In genomic region chr4:173940146-173940545, GRCh38 we compare ENCODE assay signal across 17 cellular contexts.
A peak's percentile ranks its signal among the peaks of the same experiment; 100 is the strongest.
DNase-seq lines count a peak whose midpoint lies in the region; ATAC-seq and TF ChIP-seq lines count a peak whose summit lies in the region.
"Had no signal": no experiment of that assay in that cellular context is flagged by ENCODE, and none has a peak within 500 bp of the region (broad histone marks: within the 10 kb centered on the region; RNA-seq: fewer than 3 reads in every experiment).

No MANE protein-coding gene starts in this region.

- H3K36me3 ChIP-seq in ascending aorta (no peaks in the 10 kb centered on the region), gastroesophageal sphincter (no peaks in the 10 kb centered on the region), smooth muscle cell (ENCODE audit: low read depth) (no peaks in the 10 kb centered on the region)

- H3K79me2 ChIP-seq in smooth muscle cell (ENCODE audit: low read depth) = no peaks in the 10 kb centered on the region

- no TSS peak for BruUV-seq in Calu3 (replicated peaks; lab: Mats Ljungman, UMichigan)

- TF ChIP-seq CTCF in ascending aorta (IDR thresholded peaks at IDR 0.05) (no peak), gastroesophageal sphincter (IDR thresholded peaks at IDR 0.05) (no peak), smooth muscle cell (IDR thresholded peaks at IDR 0.05; ENCODE audit: borderline replicate concordance, insufficient read depth, poor library complexity, severe bottlenecking) (no peak), Calu3 (IDR thresholded peaks at IDR 0.05; ENCODE audit: unreplicated experiment) (no peak)

- H3K36me3 Mint-ChIP-seq in Calu3 (ENCODE audit: insufficient read depth, unreplicated experiment) = no peaks in the 10 kb centered on the region
- H3K36me3 Mint-ChIP-seq: CD4-positive, alpha-beta memory T cell had no signal

- CTCF ChIA-PET in Calu3 (lab: Charles Lee) = no interaction called here

- peaks cover 3% of the 10 kb centered on the region for H3F3A ChIP-seq in smooth muscle cell (ENCODE audit: low read depth)

- in situ Hi-C loops in SK-MEL-5 (cut with HindIII; ENCODE audit: low pct_unique_long_range_greater_than_20kb, low sequenced_read_pairs) = no loop called here

- no peak overlapping the region for H3K4me3 Mint-ChIP-seq in Calu3 (ENCODE audit: low read depth, unreplicated experiment)
- H3K4me3 Mint-ChIP-seq: CD4-positive, alpha-beta memory T cell had no signal

- H3K27ac ChIP-seq in ascending aorta (peak overlapping the region; percentile 16 to 34), gastroesophageal sphincter (peak overlapping the region in 2 of 4 donors; percentile 37 to 57), smooth muscle cell (ENCODE audit: low read depth) (no peak overlapping the region)
- H3K27ac ChIP-seq: GM23248 had no signal

- no peak overlapping the region for H3K4me2 ChIP-seq in smooth muscle cell

- no peak for TF ChIP-seq EP300 in gastroesophageal sphincter (IDR thresholded peaks at IDR 0.05)

- no peaks in the 10 kb centered on the region for H3K9me3 Mint-ChIP-seq in Calu3 (ENCODE audit: low read depth, unreplicated experiment)

- ATAC-seq in gastroesophageal sphincter (peak; percentile 29), GM19467 (IDR thresholded peaks at IDR 0.05; ENCODE audit: unreplicated experiment) (no peak)

- no peaks in the 10 kb centered on the region for H3K27me3 ChIP-seq in ascending aorta
- no peaks in the 10 kb centered on the region for H3K27me3 ChIP-seq in gastroesophageal sphincter
- no peaks in the 10 kb centered on the region for H3K27me3 ChIP-seq in smooth muscle cell (ENCODE audit: low read depth)

- no peak overlapping the region for H3K27ac Mint-ChIP-seq in Calu3 (ENCODE audit: unreplicated experiment)
- H3K27ac Mint-ChIP-seq: CD4-positive, alpha-beta memory T cell had no signal

- no peak overlapping the region for H3K4me3 ChIP-seq in ascending aorta
- H3K4me3 ChIP-seq in gastroesophageal sphincter = no peak overlapping the region
- H3K4me3 ChIP-seq in smooth muscle cell = no peak overlapping the region
- H3K4me3 ChIP-seq: GM23248 had no signal

- H3K9me3 ChIP-seq in ascending aorta = no peaks in the 10 kb centered on the region
- H3K9me3 ChIP-seq in gastroesophageal sphincter = no peaks in the 10 kb centered on the region
- H3K9me3 ChIP-seq in smooth muscle cell (replicated peaks; ENCODE audit: low read depth) = no peaks in the 10 kb centered on the region
- H3K9me3 ChIP-seq: Caco-2 had no signal

- WGBS in gastroesophageal sphincter (ENCODE audit: low coverage in 1 of 2), 2 donors = 13 to 38% methylated on average over 5 of the region's 5 CpGs
- 34% methylated on average over 5 of the region's 5 CpGs for WGBS in smooth muscle cell (ENCODE audit: low lambda C conversion rate)

- DNase-seq in SK-MEL-5 (ENCODE audit: low read depth, low spot score) (peak; percentile 8), ascending aorta (ENCODE audit: low spot score in 2 of 2) (no peak), smooth muscle cell (lab: John Stamatoyannopoulos, UW; ENCODE audit: unreplicated experiment) (no peak), NCI-H1436 treated with DMSO at 0.1 percent for 48 hours (lab: John Stamatoyannopoulos, UW) (no peak), DMS 273 treated with DMSO at 0.1 percent for 48 hours (lab: John Stamatoyannopoulos, UW) (no peak), Calu3 (no peak)
- DNase-seq: C1 segment of cervical spinal cord; Caco-2; CD4-positive, alpha-beta memory T cell; DMS53; DMS79 treated with DMSO at 0.1 percent for 48 hours; GF-D8; GM23248; H7; HCEC 1CT had no signal

- no peak overlapping the region for H3K9ac ChIP-seq in smooth muscle cell (ENCODE audit: low read depth)
- H3K9ac ChIP-seq: GM23248 had no signal

- peaks cover 0 to 4% of the 10 kb centered on the region in 2 donors for H3K4me1 ChIP-seq in ascending aorta
- peaks cover 0 to 18% (median 5%) of the 10 kb centered on the region in 3 donors for H3K4me1 ChIP-seq in gastroesophageal sphincter
- peaks cover 23% of the 10 kb centered on the region for H3K4me1 ChIP-seq in smooth muscle cell (ENCODE audit: low read depth)

- H3K4me1 Mint-ChIP-seq in Calu3 (ENCODE audit: low read depth, unreplicated experiment) = no peaks in the 10 kb centered on the region
- H3K4me1 Mint-ChIP-seq: CD4-positive, alpha-beta memory T cell had no signal

- TF ChIP-seq POLR2A in gastroesophageal sphincter (IDR thresholded peaks at IDR 0.05) = no peak

- H2AFZ ChIP-seq in smooth muscle cell (ENCODE audit: low read depth) = peak overlapping the region; percentile 28
- H2AFZ ChIP-seq: GM23248 had no signal

- no peaks in the 10 kb centered on the region for H4K20me1 ChIP-seq in smooth muscle cell (ENCODE audit: low read depth)

- intact Hi-C loops in ascending aorta (cut with DNase I) = no loop called here
- intact Hi-C loops in Calu3 (cut with micrococcal nuclease; ENCODE audit: unreplicated experiment) = no loop called here

- no peaks in the 10 kb centered on the region for H3K27me3 Mint-ChIP-seq in Calu3 (ENCODE audit: unreplicated experiment)
